ENCODE assay signal across 21 cellular contexts in the genomic region with DNA sequence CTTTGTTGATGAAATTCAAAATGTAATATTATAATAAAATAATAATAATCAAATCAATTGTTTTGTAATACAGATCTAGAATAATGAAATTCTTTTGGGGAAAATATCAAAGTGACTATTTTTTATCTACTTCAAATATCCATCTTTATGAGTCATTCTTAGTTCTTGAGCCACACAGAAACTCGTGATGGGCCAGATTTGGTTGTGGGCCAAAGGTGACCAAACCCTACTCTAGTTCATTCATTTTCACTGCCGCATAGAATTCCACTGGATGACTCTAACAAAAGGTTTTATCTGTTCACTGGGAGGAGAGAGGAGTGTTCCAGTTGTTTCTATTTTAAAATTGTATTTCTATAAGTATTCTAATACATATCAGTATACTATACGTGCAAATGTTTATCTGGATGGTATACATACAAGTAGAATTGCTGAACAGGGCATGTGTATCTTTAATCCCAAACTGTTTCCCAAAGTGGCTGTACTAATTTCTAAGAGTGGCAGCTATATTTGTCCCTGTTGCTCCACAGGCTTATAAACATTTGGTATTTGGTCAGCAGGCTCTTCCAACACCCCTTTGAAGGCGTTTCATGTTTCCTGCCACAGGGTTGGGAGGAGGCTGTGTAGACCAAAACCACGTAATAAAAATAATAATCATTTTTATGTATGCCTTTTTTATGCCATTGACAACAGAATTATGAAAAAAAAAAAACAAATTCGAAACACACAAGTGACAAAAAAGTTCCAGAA. TPM values are rescaled to one million over a fixed set of nuclear protein-coding genes. Genes with fewer than 3 reads are reported as not detected.
DNase-seq lines count a peak whose midpoint lies in the region; ATAC-seq, FAIRE-seq and TF ChIP-seq lines count a peak whose summit lies in the region.
"Had no signal": no experiment of that assay in that cellular context is flagged by ENCODE, and none has a peak within 500 bp of the region (broad histone marks: within the 10 kb centered on the region; RNA-seq: fewer than 3 reads in every experiment).

No MANE protein-coding gene starts in this region.

- H3K27ac ChIP-seq in osteoblast (ENCODE audit: low read depth, low read length) (peak overlapping the region; percentile 72), GM23338 (ENCODE audit: low read depth) (no peak overlapping the region)
- H3K27ac ChIP-seq: PC-9 had no signal

- peaks cover 12% of the 10 kb centered on the region for H3K36me3 Mint-ChIP-seq in GM23338 (ENCODE audit: low read depth)
- H3K36me3 Mint-ChIP-seq: CD14-positive monocyte, T-cell had no signal

- peak overlapping the region; percentile 7 for H3K4me2 ChIP-seq in osteoblast (ENCODE audit: insufficient read depth, low read length)
- H3K4me2 ChIP-seq in GM23338, result no peak overlapping the region
- H3K4me2 ChIP-seq: PC-9 had no signal

- ATAC-seq in GM23338 (no peak), GM21576 (IDR thresholded peaks at IDR 0.05; ENCODE audit: unreplicated experiment) (no peak), HG03139 (IDR thresholded peaks at IDR 0.05; ENCODE audit: unreplicated experiment) (no peak)

- H2AFZ ChIP-seq in osteoblast (ENCODE audit: low read length) (peak overlapping the region; percentile 72), GM23338 (no peak overlapping the region)
- H2AFZ ChIP-seq: PC-9 had no signal

- H3K27ac Mint-ChIP-seq in GM23338, result no peak overlapping the region
- H3K27ac Mint-ChIP-seq: CD14-positive monocyte, endodermal cell had no signal

- H3K4me3 Mint-ChIP-seq in GM23338, result no peak overlapping the region
- H3K4me3 Mint-ChIP-seq: CD14-positive monocyte, endodermal cell, T-cell had no signal

- peaks cover 14% of the 10 kb centered on the region for H3K4me1 Mint-ChIP-seq in GM23338

- peaks cover 7% of the 10 kb centered on the region for H3K27me3 ChIP-seq in osteoblast (ENCODE audit: insufficient read depth, low read length)
- H3K27me3 ChIP-seq in GM23338 (ENCODE audit: insufficient read depth), result no peaks in the 10 kb centered on the region

- no peak for TF ChIP-seq CTCF in osteoblast (IDR thresholded peaks at IDR 0.05; ENCODE audit: extremely low read depth, low read depth, low read length)
- TF ChIP-seq CTCF in GM23338 (conservative IDR thresholded peaks at IDR 0.05; ENCODE audit: low read depth in 2 of 2), result no peak

- H3K9me3 Mint-ChIP-seq in GM23338, result peaks cover 24% of the 10 kb centered on the region
- H3K9me3 Mint-ChIP-seq: T-cell had no signal

- peak; percentile 4 for FAIRE-seq in endometrium (lab: Jason Lieb, UNC)
- FAIRE-seq: GM12891, keratinocyte had no signal

- H3K9me3 ChIP-seq in osteoblast (ENCODE audit: low read depth, low read length), result no peaks in the 10 kb centered on the region

- H3F3A ChIP-seq in GM23338 (replicated peaks; ENCODE audit: low read depth), result peaks cover 5% of the 10 kb centered on the region; the same call in 1 of the 2 replicates

- no peaks in the 10 kb centered on the region for H3K27me3 Mint-ChIP-seq in GM23338 (ENCODE audit: insufficient read depth, low read depth, poor library complexity)
- H3K27me3 Mint-ChIP-seq: T-cell had no signal

- H3K4me3 ChIP-seq in osteoblast (ENCODE audit: insufficient read depth, low read length) (no peak overlapping the region), GM23338 (no peak overlapping the region)
- H3K4me3 ChIP-seq: PC-9 had no signal

- H3K36me3 ChIP-seq in osteoblast (ENCODE audit: insufficient read depth, low read length) (no peaks in the 10 kb centered on the region), GM23338 (ENCODE audit: insufficient read depth) (no peaks in the 10 kb centered on the region; the same call in 1 of the 2 replicates)

- H3K79me2 ChIP-seq in osteoblast (ENCODE audit: insufficient read depth, low read length) (no peaks in the 10 kb centered on the region), GM23338 (replicated peaks; ENCODE audit: insufficient read depth) (no peaks in the 10 kb centered on the region)

- DNase-seq in ELR (ENCODE audit: low read depth) (peak; percentile 77), NCI-H226 (peak; percentile 86), osteoblast (ENCODE audit: insufficient read length, low spot score, missing footprints) (peak; percentile 94), SHP77 treated with DMSO at 0.1 percent for 48 hours (lab: John Stamatoyannopoulos, UW) (no peak), GM23338 (ENCODE audit: low spot score) (no peak)
- DNase-seq: activated CD4-positive, CD25-positive, alpha-beta regulatory T cell treated with anti-CD3 and anti-CD28 coated beads, Interleukin-2, amount 50 U/mL, for 72 hours; activated naive CD4-positive, alpha-beta T cell treated with Interleukin-2 at 50 U/mL for 16 hours; NCI-H1930; NCI-H526; PC-9; posterior cingulate gyrus; stimulated activated CD4-positive, alpha-beta T cell treated with anti-CD3 and anti-CD28 coated beads, Interleukin-15, amount 100 ng/mL, for 24 hours; T-cell had no signal

- H3K4me1 ChIP-seq in osteoblast (ENCODE audit: insufficient read depth, low read length) (peaks cover 37% of the 10 kb centered on the region), GM23338 (ENCODE audit: insufficient read depth) (peaks cover 11% of the 10 kb centered on the region)

- H3K9me2 ChIP-seq in GM23338 (ENCODE audit: insufficient read depth), result no peaks in the 10 kb centered on the region

- H4K20me1 ChIP-seq in osteoblast (ENCODE audit: insufficient read depth, low read length), result no peaks in the 10 kb centered on the region
- no peaks in the 10 kb centered on the region for H4K20me1 ChIP-seq in GM23338 (replicated peaks; ENCODE audit: insufficient read depth)

TF ChIP-seq in GM23338, 12 proteins besides CTCF, POLR2A, EP300 and RAD21:
- TF ChIP-seq ZNF462 (CRISPR knock-in tag; IDR thresholded peaks at IDR 0.05) (no peak), NANOG (IDR thresholded peaks at IDR 0.05; ENCODE audit: borderline replicate concordance) (no peak), POLR2AphosphoS5 (IDR thresholded peaks at IDR 0.05; ENCODE audit: low read depth) (no peak), ZNF331 (CRISPR knock-in tag; IDR thresholded peaks at IDR 0.05; ENCODE audit: low read depth) (no peak), CREB1 (CRISPR knock-in tag; IDR thresholded peaks at IDR 0.05; ENCODE audit: low read depth) (no peak)

RNA-seq across cellular contexts. Expression of gene RTP3, which starts 7.3 kb away (rescaled TPM):
- not detected in 2 replicates for total RNA-seq in osteoblast
- total RNA-seq in GM23338 (2014; rRNA removed; shearing (Covaris generic)), result 0.97 TPM in 1 of 2 replicates, not detected in the other
- 0.16 TPM in 1 of 2 replicates, not detected in the other for polyA plus RNA-seq in GM23338 (2016; fragmentation: Nextera tagmentation; extraction: Ambion mirVana)
- total RNA-seq: endodermal cell, mucosa of gallbladder, PC-9, T-cell had no signal
- polyA plus RNA-seq: CD14-positive monocyte, keratinocyte had no signal

RNA-seq across cellular contexts. Expression of gene LTF, which starts 25.8 kb away (rescaled TPM):
- 0.59 and 0.72 TPM in 2 replicates for total RNA-seq in osteoblast
- total RNA-seq in GM23338 (2014; rRNA removed; shearing (Covaris generic)), result 1.3 and 3.5 TPM in 2 replicates
- polyA plus RNA-seq in GM23338 (2016; fragmentation: Nextera tagmentation; extraction: Ambion mirVana), result 0.73 and 0.89 TPM in 2 replicates
- total RNA-seq: PC-9 had no signal
- polyA plus RNA-seq: CD14-positive monocyte, keratinocyte had no signal

Comparison
In these comparisons a context has a peak if more than half of its experiments do, and no peak if none do; other contexts are left out.
1. DNase-seq: peak in ELR (single experiment), NCI-H226 (single experiment) and osteoblast (single experiment); none in SHP77 treated with DMSO at 0.1 percent for 48 hours (single experiment) and GM23338 (single experiment).